Comparison of ENCODE assay signal across 8 cellular contexts in genomic region chr2:204177977-204178522, GRCh38.
DNase-seq lines count a peak whose midpoint lies in the region; ATAC-seq, FAIRE-seq and TF ChIP-seq lines count a peak whose summit lies in the region.

No MANE protein-coding gene starts in this region.

- 33% methylated on average over 3 of the region's 3 CpGs for WGBS in GM12878 (ENCODE audit: insufficient coverage, insufficient replicate concordance, low lambda C conversion rate, missing lambda C conversion rate)

- H2AFZ ChIP-seq in GM12878 (ENCODE audit: control insufficient read depth, low read depth, low read length) = no peak overlapping the region

- peak; percentile 54 to 73 (median 62) for TF ChIP-seq CTCF in GM12878 (IDR thresholded peaks at IDR 0.05 in 2 of 3, conservative IDR thresholded peaks at IDR 0.05 in 1 of 3; ENCODE audit: control insufficient read depth in 2 of 3, extremely low read depth in 1 of 3, insufficient read depth in 1 of 3, low read depth in 3 of 3, low read length in 3 of 3)

- no peaks in the 10 kb centered on the region for H3K4me1 ChIP-seq in GM12878 (ENCODE audit: control insufficient read depth, insufficient read depth, low read length)

- no peak overlapping the region for H3K4me2 ChIP-seq in GM12878 (ENCODE audit: control insufficient read depth, insufficient read depth)

- no peaks in the 10 kb centered on the region for H4K20me1 ChIP-seq in GM12878 (ENCODE audit: control insufficient read depth, insufficient read depth)

- POLR2A ChIA-PET in GM12878 (lab: Charles Lee) = no interaction called here

- no peaks in the 10 kb centered on the region for H3K9me3 ChIP-seq in GM12878 (replicated peaks; ENCODE audit: control insufficient read depth, insufficient read depth, low read length)

- RAD21 ChIA-PET in GM12878 (lab: Charles Lee; ENCODE audit: unreplicated experiment) = interaction anchor here (0.5 to 1.6 kb wide), 4 partner anchors 15 to 69 kb away, joined by 3 read pairs; no protein-coding TSS in a partner anchor

- H3K4me3 ChIP-seq in GM12878 = no peak overlapping the region

- H3K27ac ChIP-seq in GM12878 (ENCODE audit: control insufficient read depth, insufficient read depth) = no peak overlapping the region

- H3K79me2 ChIP-seq in GM12878 (ENCODE audit: control insufficient read depth, insufficient read depth, low read length) = no peaks in the 10 kb centered on the region

- no peak overlapping the region for H3K9ac ChIP-seq in GM12878 (ENCODE audit: control insufficient read depth, insufficient read depth, low read length)

- TF ChIP-seq EP300 in GM12878 (IDR thresholded peaks at IDR 0.05; ENCODE audit: borderline replicate concordance in 1 of 2, control insufficient read depth in 1 of 2, low read depth in 2 of 2, low read length in 2 of 2) = no peak

- BruUV-seq in GM12878 (replicated peaks; lab: Mats Ljungman, UMichigan) = no TSS peak

- SMC1A ChIA-PET in GM12878 (lab: Charles Lee; ENCODE audit: uncharacterized antibody, unreplicated experiment) = interaction anchor here (0.9 to 1.8 kb wide), 9 partner anchors 10 to 382 kb away, joined by 3 to 6 read pairs (median 5); no protein-coding TSS in a partner anchor

- no peaks in the 10 kb centered on the region for H3K36me3 ChIP-seq in GM12878 (ENCODE audit: control insufficient read depth in 2 of 2, insufficient read depth in 2 of 2, low read length in 1 of 2)

- no peak for TF ChIP-seq POLR2A in GM12878 (IDR thresholded peaks at IDR 0.05; ENCODE audit: low read depth, low read length)

- no peaks in the 10 kb centered on the region for H3K27me3 ChIP-seq in GM12878 (replicated peaks in 1 of 2; ENCODE audit: control insufficient read depth in 2 of 2, insufficient read depth in 2 of 2, low read length in 1 of 2)

- CTCF ChIA-PET in GM12878 (lab: Yijun Ruan, JAX) = interaction anchor here (0.7 to 3.0 kb wide), 22 partner anchors 9 to 693 kb away, joined by 3 to 22 read pairs (median 5); no protein-coding TSS in a partner anchor

- in situ Hi-C loops in GM12878 (cut with MboI) = no loop called here

- FAIRE-seq in GM12878 (lab: Jason Lieb, UNC) = no peak

- intact Hi-C loops in GM12878 (cut with micrococcal nuclease; ENCODE audit: unreplicated experiment) = loop anchor here (1.0 to 10.0 kb wide), 6 partner anchors 33 to 693 kb away; no protein-coding TSS in a partner anchor

- DNase-seq in activated gamma-delta T cell treated with Interleukin-2 at 50 U/mL for 16 hours (peak; percentile 61), activated gamma-delta T cell (lab: John Stamatoyannopoulos, UW) (no peak), T-helper 22 cell (ENCODE audit: low read depth) (peak; percentile 24), GM12878 (ENCODE audit: low read depth, low spot score) (peak; percentile 1), left lobe of liver (ENCODE audit: low spot score) (peak; percentile 53), NCI-H510A treated with DMSO at 0.1 percent for 48 hours (lab: John Stamatoyannopoulos, UW) (no peak)
- DNase-seq in stimulated activated CD8-positive, alpha-beta memory T cell treated with anti-CD3 and anti-CD28 coated beads, Interleukin-15, amount 100 ng/mL, for 48 hours (ENCODE audit: low read depth in 2 of 2) = peak; percentile 38 to 45

- ATAC-seq in HG03342 (IDR thresholded peaks at IDR 0.05; ENCODE audit: unreplicated experiment) (peak; percentile 85), GM12878 (peak; percentile 90), left lobe of liver (peak; percentile 73)

- TF ChIP-seq RAD21 in GM12878 (IDR thresholded peaks at IDR 0.05; ENCODE audit: insufficient read depth, low read depth, low read length) = peak; percentile 54

TF ChIP-seq in GM12878, 131 proteins besides CTCF, POLR2A, EP300 and RAD21:
- TF ChIP-seq ELK1 (IDR thresholded peaks at IDR 0.05; ENCODE audit: low read depth, low read length) = no peak
- no peak for TF ChIP-seq E2F4 (IDR thresholded peaks at IDR 0.05; ENCODE audit: low read depth, low read length)
- TF ChIP-seq SPI1 (IDR thresholded peaks at IDR 0.05; ENCODE audit: borderline replicate concordance, insufficient read depth, low read depth, low read length) = no peak
- TF ChIP-seq KDM1A (IDR thresholded peaks at IDR 0.05; ENCODE audit: borderline replicate concordance) = no peak
- TF ChIP-seq YY1 (IDR thresholded peaks at IDR 0.05; ENCODE audit: low read depth, low read length) = 0 out of 2 replicates have a peak, but pooled peaks have one; percentile 16
- TF ChIP-seq HDGF (IDR thresholded peaks at IDR 0.05) = no peak
- no peak for TF ChIP-seq PAX5 (IDR thresholded peaks at IDR 0.05; ENCODE audit: borderline replicate concordance, low read depth, low read length)
- no peak for TF ChIP-seq ZBTB11 (CRISPR knock-in tag; IDR thresholded peaks at IDR 0.05)
- peak; percentile 83 for TF ChIP-seq SMC3 (IDR thresholded peaks at IDR 0.05; ENCODE audit: borderline replicate concordance, low read length)

Comparison
In these comparisons a context has a peak if more than half of its experiments do, and no peak if none do; other contexts are left out.
1. DNase-seq: peak in activated gamma-delta T cell treated with Interleukin-2 at 50 U/mL for 16 hours (single experiment), T-helper 22 cell (single experiment), GM12878 (single experiment), left lobe of liver (single experiment) and stimulated activated CD8-positive, alpha-beta memory T cell treated with anti-CD3 and anti-CD28 coated beads, Interleukin-15, amount 100 ng/mL, for 48 hours (2 of 2); none in activated gamma-delta T cell (single experiment) and NCI-H510A treated with DMSO at 0.1 percent for 48 hours (single experiment).
2. Peak in every context shown above with its lines, with median percentiles within 50 percentile points of each other: ATAC-seq.